Comparison of ENCODE assay signal across 8 cellular contexts in the genomic region with DNA sequence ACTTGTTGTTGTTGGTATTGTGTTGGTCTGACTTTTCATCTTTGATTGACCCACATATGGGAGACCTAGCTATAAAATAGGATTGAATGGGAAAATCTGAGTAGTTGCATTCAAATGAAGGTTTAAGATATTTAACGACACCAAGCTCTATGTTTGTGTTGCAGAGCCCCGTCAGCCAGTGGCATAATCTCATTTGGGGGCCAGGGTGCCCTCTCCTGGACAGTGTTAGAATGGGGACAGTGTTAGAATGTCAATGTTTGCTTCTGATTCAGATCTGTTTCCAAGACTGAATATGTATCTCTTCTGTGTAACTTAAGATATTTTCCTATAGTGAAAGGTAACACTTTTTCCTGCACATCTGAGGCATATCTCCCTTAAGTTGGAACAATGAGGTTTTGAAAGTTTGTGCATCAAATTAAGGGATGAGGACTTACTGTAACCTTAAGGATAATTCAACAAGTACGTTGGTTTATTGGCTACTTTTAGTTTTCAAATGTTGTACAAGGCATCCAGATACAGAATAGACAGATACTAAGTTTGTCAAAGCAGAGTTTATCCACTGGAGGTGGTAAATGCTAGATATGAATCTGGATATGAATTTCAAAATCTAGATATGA. TPM values are rescaled to one million over a fixed set of nuclear protein-coding genes. Genes with fewer than 3 reads are reported as not detected.
DNase-seq lines count a peak whose midpoint lies in the region; ATAC-seq and TF ChIP-seq lines count a peak whose summit lies in the region.

No MANE protein-coding gene starts in this region.

- no peak overlapping the region for H3K4me3 Mint-ChIP-seq in activated T-helper 1 cell treated with anti-CD3 and anti-CD28 coated beads, Interleukin-12 subunit alpha, Interleukin-12 subunit beta, Interleukin-2, Interleukin-4 antibody, amounts not matched to agents 30 ng/mL and 10 ng/mL and 1 ng/mL, durations not matched to agents 14 hours and 24 hours and 36 hours

- WGBS in ovary, 3 donors: 23 to 26% (median 25%) methylated on average over 3 of the region's 3 CpGs

- no peak for TF ChIP-seq EP300 in ovary (IDR thresholded peaks at IDR 0.05)

- peaks cover 12% of the 10 kb centered on the region for H3K27me3 Mint-ChIP-seq in activated T-helper 1 cell treated with anti-CD3 and anti-CD28 coated beads, Interleukin-12 subunit alpha, Interleukin-12 subunit beta, Interleukin-2, Interleukin-4 antibody, amounts not matched to agents 30 ng/mL and 10 ng/mL and 1 ng/mL, durations not matched to agents 14 hours and 24 hours and 36 hours (ENCODE audit: insufficient read depth)

- H3K4me1 Mint-ChIP-seq in activated T-helper 1 cell treated with anti-CD3 and anti-CD28 coated beads, Interleukin-12 subunit alpha, Interleukin-12 subunit beta, Interleukin-2, Interleukin-4 antibody, amounts not matched to agents 30 ng/mL and 10 ng/mL and 1 ng/mL, durations not matched to agents 14 hours and 24 hours and 36 hours (ENCODE audit: low read depth): no peaks in the 10 kb centered on the region

- no peak overlapping the region for H3K27ac Mint-ChIP-seq in activated T-helper 1 cell treated with anti-CD3 and anti-CD28 coated beads, Interleukin-12 subunit alpha, Interleukin-12 subunit beta, Interleukin-2, Interleukin-4 antibody, amounts not matched to agents 30 ng/mL and 10 ng/mL and 1 ng/mL, durations not matched to agents 14 hours and 24 hours and 36 hours

- H3K36me3 ChIP-seq in ovary: no peaks in the 10 kb centered on the region

- no peak overlapping the region for H3K27ac ChIP-seq in ovary

- H3K4me1 ChIP-seq in ovary (ENCODE audit: insufficient read depth): no peaks in the 10 kb centered on the region

- peak; percentile 32 to 53 (median 50) for TF ChIP-seq CTCF in ovary (IDR thresholded peaks at IDR 0.05)

- H3K9me3 Mint-ChIP-seq in activated T-helper 1 cell treated with anti-CD3 and anti-CD28 coated beads, Interleukin-12 subunit alpha, Interleukin-12 subunit beta, Interleukin-2, Interleukin-4 antibody, amounts not matched to agents 30 ng/mL and 10 ng/mL and 1 ng/mL, durations not matched to agents 14 hours and 24 hours and 36 hours: no peaks in the 10 kb centered on the region

- no peak for TF ChIP-seq POLR2A in ovary (IDR thresholded peaks at IDR 0.05)

- H3K27me3 ChIP-seq in ovary: no peaks in the 10 kb centered on the region

- ATAC-seq in HG02610 (IDR thresholded peaks at IDR 0.05; ENCODE audit: unreplicated experiment) (peak; percentile 64), GM18858 (IDR thresholded peaks at IDR 0.05; ENCODE audit: unreplicated experiment) (no peak)

- no peak overlapping the region for H3K4me3 ChIP-seq in ovary

- no peaks in the 10 kb centered on the region for H3K9me3 ChIP-seq in ovary

- peak; percentile 8 for DNase-seq in NCI-H146 (lab: John Stamatoyannopoulos, UW)
- no peak for DNase-seq in NCI-H146 treated with DMSO at 0.1 percent for 48 hours (lab: John Stamatoyannopoulos, UW; ENCODE audit: unreplicated experiment)
- peak; percentile 66 for DNase-seq in OCI-M1 (lab: John Stamatoyannopoulos, UW)
- peak; percentile 11 for DNase-seq in activated T-helper 1 cell treated with anti-CD3 and anti-CD28 coated beads, Interleukin-12 subunit alpha, Interleukin-12 subunit beta, Interleukin-2, Interleukin-4 antibody, amounts not matched to agents 30 ng/mL and 10 ng/mL and 1 ng/mL, durations not matched to agents 14 hours and 24 hours and 36 hours (ENCODE audit: low spot score)
- DNase-seq in foreskin melanocyte: peak; percentile 17
- DNase-seq in ovary: peak; percentile 53 to 79 (median 74)

- no peaks in the 10 kb centered on the region for H3K36me3 Mint-ChIP-seq in activated T-helper 1 cell treated with anti-CD3 and anti-CD28 coated beads, Interleukin-12 subunit alpha, Interleukin-12 subunit beta, Interleukin-2, Interleukin-4 antibody, amounts not matched to agents 30 ng/mL and 10 ng/mL and 1 ng/mL, durations not matched to agents 14 hours and 24 hours and 36 hours (ENCODE audit: low read depth)

- intact Hi-C loops in activated T-helper 1 cell treated with anti-CD3 and anti-CD28 coated beads, Interleukin-12 subunit alpha, Interleukin-12 subunit beta, Interleukin-2, Interleukin-4 antibody, amounts not matched to agents 30 ng/mL and 10 ng/mL and 1 ng/mL, durations not matched to agents 14 hours and 24 hours and 36 hours (cut with micrococcal nuclease): loop anchor here (1.0 to 5.0 kb wide), 2 partner anchors 162 to 352 kb away; no protein-coding TSS in a partner anchor
- intact Hi-C loops in ovary (cut with DNase I): loop anchor here in 3 of 4 donors (5.0 kb wide), 2 partner anchors 47 to 352 kb away; no protein-coding TSS in a partner anchor

RNA-seq across cellular contexts. Expression of a gene that starts 5.3 kb away (rescaled TPM):
- total RNA-seq in activated T-helper 1 cell treated with anti-CD3 and anti-CD28 coated beads, Interleukin-12 subunit alpha, Interleukin-12 subunit beta, Interleukin-2, Interleukin-4 antibody, amounts not matched to agents 30 ng/mL and 10 ng/mL and 1 ng/mL, durations not matched to agents 14 hours and 24 hours and 36 hours: not detected in 2 replicates
- total RNA-seq in ovary: not detected
- polyA plus RNA-seq in ovary: not detected

RNA-seq across cellular contexts. Expression of a gene that starts 41.8 kb away (rescaled TPM):
- total RNA-seq in activated T-helper 1 cell treated with anti-CD3 and anti-CD28 coated beads, Interleukin-12 subunit alpha, Interleukin-12 subunit beta, Interleukin-2, Interleukin-4 antibody, amounts not matched to agents 30 ng/mL and 10 ng/mL and 1 ng/mL, durations not matched to agents 14 hours and 24 hours and 36 hours: not detected in 2 replicates
- not detected for total RNA-seq in ovary
- polyA plus RNA-seq in ovary: not detected

RNA-seq across cellular contexts. Expression of a gene that starts 54.1 kb away (rescaled TPM):
- total RNA-seq in activated T-helper 1 cell treated with anti-CD3 and anti-CD28 coated beads, Interleukin-12 subunit alpha, Interleukin-12 subunit beta, Interleukin-2, Interleukin-4 antibody, amounts not matched to agents 30 ng/mL and 10 ng/mL and 1 ng/mL, durations not matched to agents 14 hours and 24 hours and 36 hours: not detected in 2 replicates
- total RNA-seq in ovary: not detected
- not detected for polyA plus RNA-seq in ovary

RNA-seq across cellular contexts. Expression of a gene that starts 57.3 kb away (rescaled TPM):
- not detected in 2 replicates for total RNA-seq in activated T-helper 1 cell treated with anti-CD3 and anti-CD28 coated beads, Interleukin-12 subunit alpha, Interleukin-12 subunit beta, Interleukin-2, Interleukin-4 antibody, amounts not matched to agents 30 ng/mL and 10 ng/mL and 1 ng/mL, durations not matched to agents 14 hours and 24 hours and 36 hours
- under 1 TPM in 6 of 7 donors, not detected in 1; 0.20 to 0.37 (median 0.34) TPM for total RNA-seq in ovary
- under 1 TPM; 0.05 to 0.07 TPM for polyA plus RNA-seq in ovary
